ENCODE assay signal across 8 cellular contexts in genomic region chr5:180868960-180869359, GRCh38. TPM values are rescaled to one million over a fixed set of nuclear protein-coding genes. Genes with fewer than 3 reads are reported as not detected.
DNase-seq lines count a peak whose midpoint lies in the region; ATAC-seq and TF ChIP-seq lines count a peak whose summit lies in the region.

No MANE protein-coding gene starts in this region.

- WGBS in stomach, 5 donors = 0 to 3% (median 2%) methylated on average over 3 of the region's 3 CpGs

- H3K4me3 Mint-ChIP-seq in naive thymus-derived CD8-positive, alpha-beta T cell = no peak overlapping the region

- no peaks in the 10 kb centered on the region for H3K36me3 Mint-ChIP-seq in naive thymus-derived CD8-positive, alpha-beta T cell

- POLR2A ChIA-PET in naive thymus-derived CD8-positive, alpha-beta T cell (lab: Charles Lee) = interaction anchor here (1.1 kb wide), 1 partner anchor 37 kb away, joined by 3 read pairs; no protein-coding TSS in a partner anchor

- H3K27me3 Mint-ChIP-seq in naive thymus-derived CD8-positive, alpha-beta T cell = peaks cover 0 to 9% (median 0%) of the 10 kb centered on the region in 5 donors

- in situ Hi-C loops in KBM-7 (cut with MboI; ENCODE audit: low pct_unique_long_range_greater_than_20kb, low sequenced_read_pairs) = no loop called here

- H3K9me3 Mint-ChIP-seq in naive thymus-derived CD8-positive, alpha-beta T cell = no peaks in the 10 kb centered on the region

- no peaks in the 10 kb centered on the region for H3K36me3 ChIP-seq in stomach

- peak overlapping the region in 1 of 10 donors; percentile 52 for H3K27ac Mint-ChIP-seq in naive thymus-derived CD8-positive, alpha-beta T cell

- H3K4me1 ChIP-seq in stomach = peaks cover 0 to 21% (median 11%) of the 10 kb centered on the region in 4 donors

- DNase-seq in Daoy (ENCODE audit: low read depth) (peak; percentile 79), KBM-7 (peak; percentile 84), OCI-M2 (lab: John Stamatoyannopoulos, UW; ENCODE audit: unreplicated experiment) (peak; percentile 3), activated T-cell treated with anti-CD3 and anti-CD28 coated beads for 4 hours (peak; percentile 54), stomach (peak; percentile 94)
- peak; percentile 17 to 75 (median 44) for DNase-seq in naive thymus-derived CD8-positive, alpha-beta T cell

- ATAC-seq in esophagus mucosa (peak; percentile 84), HG03095 (IDR thresholded peaks at IDR 0.05; ENCODE audit: unreplicated experiment) (no peak)
- ATAC-seq in naive thymus-derived CD8-positive, alpha-beta T cell = peak in 1 of 2 donors; percentile 50

- TF ChIP-seq POLR2A in stomach (IDR thresholded peaks at IDR 0.05) = no peak

- no peak overlapping the region for H3K4me3 ChIP-seq in stomach

- H3K27ac ChIP-seq in stomach = peak overlapping the region in 1 of 5 donors; percentile 84

- H3K27me3 ChIP-seq in stomach = no peaks in the 10 kb centered on the region

- peaks cover 0 to 4% (median 1%) of the 10 kb centered on the region in 4 donors for H3K4me1 Mint-ChIP-seq in naive thymus-derived CD8-positive, alpha-beta T cell

- no peak for TF ChIP-seq EP300 in stomach (IDR thresholded peaks at IDR 0.05)

- TF ChIP-seq CTCF in stomach (IDR thresholded peaks at IDR 0.05) = peak in 5 of 7 experiments; percentile 52 to 87 (median 78)

- intact Hi-C loops in stomach (cut with DNase I; ENCODE audit: low total_unique reads) = loop anchor here (10.0 kb wide), 1 partner anchor 286 kb away; no protein-coding TSS in a partner anchor

- no peaks in the 10 kb centered on the region for H3K9me3 ChIP-seq in stomach

RNA-seq across cellular contexts. Expression of gene ZFP62, which starts 7.9 kb away (rescaled TPM):
- total RNA-seq in Daoy (2014; rRNA removed; shearing (Covaris generic)) = 17.1 and 18.2 TPM in 2 replicates
- total RNA-seq in esophagus mucosa (12.9 TPM), stomach (10 to 100 TPM in 4 of 5 donors, 1 to 10 TPM in 1; 8.2 to 46.9 (median 16.5) TPM)
- total RNA-seq in naive thymus-derived CD8-positive, alpha-beta T cell = 10 to 100 TPM; 66.5 to 74.4 TPM
- polyA plus RNA-seq in naive thymus-derived CD8-positive, alpha-beta T cell = 10 to 100 TPM; 20.0 to 26.0 (median 25.7) TPM
- 10 to 100 TPM in 2 of 3 donors, 1 to 10 TPM in 1; 7.8 to 20.5 (median 13.3) TPM for polyA plus RNA-seq in stomach

RNA-seq across cellular contexts. Expression of gene BTNL8, which starts 30.0 kb away (rescaled TPM):
- total RNA-seq in Daoy (2014; rRNA removed; shearing (Covaris generic)) = not detected in 2 replicates
- total RNA-seq in esophagus mucosa (not detected), stomach (10 to 100 TPM in 2 of 5 donors, 1 to 10 TPM in 3; 2.2 to 22.0 (median 7.0) TPM)
- not detected for total RNA-seq in naive thymus-derived CD8-positive, alpha-beta T cell
- polyA plus RNA-seq in naive thymus-derived CD8-positive, alpha-beta T cell = not detected
- 1 to 10 TPM in 1 of 3 donors, under 1 TPM in 2; 0.76 to 1.3 (median 0.80) TPM for polyA plus RNA-seq in stomach

Comparison
In these comparisons a context has a peak if more than half of its experiments do, and no peak if none do; other contexts are left out.
1. DNase-seq: peak in every context shown above with its lines; median percentile 94 in stomach; 84 in KBM-7; 79 in Daoy; 54 in activated T-cell treated with anti-CD3 and anti-CD28 coated beads for 4 hours; 44 in naive thymus-derived CD8-positive, alpha-beta T cell; 3 in OCI-M2.